ENCODE assay signal across 17 cellular contexts in the genomic region with DNA sequence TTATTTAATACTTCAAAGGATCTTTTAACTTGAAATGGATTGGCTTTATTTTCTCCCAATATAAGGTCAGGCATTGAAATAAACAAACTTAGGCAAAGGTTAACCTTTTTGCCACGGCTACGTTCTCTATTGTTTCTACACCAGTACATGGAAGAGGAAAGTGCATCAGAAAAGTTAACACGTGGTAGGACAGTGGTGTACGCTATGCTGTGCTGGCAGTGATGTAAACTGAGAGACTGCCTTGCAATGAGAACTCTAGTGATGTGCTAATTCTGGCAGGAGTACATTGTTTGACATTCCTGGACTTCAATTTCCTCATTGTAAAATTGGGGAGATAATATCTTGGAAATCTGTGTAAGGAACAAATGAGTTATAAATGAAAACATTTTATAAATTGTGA.
DNase-seq lines count a peak whose midpoint lies in the region; ATAC-seq and TF ChIP-seq lines count a peak whose summit lies in the region.
"Had no signal": no experiment of that assay in that cellular context is flagged by ENCODE, and none has a peak within 500 bp of the region (broad histone marks: within the 10 kb centered on the region; RNA-seq: fewer than 3 reads in every experiment).

No MANE protein-coding gene starts in this region.

- intact Hi-C loops in left ventricle myocardium superior (cut with micrococcal nuclease), result no loop called here

- H4K20me1 ChIP-seq in OCI-LY3 (ENCODE audit: insufficient read depth, low read length), result no peaks in the 10 kb centered on the region

- H3K4me3 ChIP-seq in OCI-LY3 (ENCODE audit: low read length), result peak overlapping the region; percentile 26
- no peak overlapping the region for H3K4me3 ChIP-seq in choroid plexus epithelial cell (ENCODE audit: low read depth, low read length)
- no peak overlapping the region for H3K4me3 ChIP-seq in skeletal muscle cell (ENCODE audit: low read depth, low read length)
- H3K4me3 ChIP-seq: GM23338 had no signal

- H3K27me3 Mint-ChIP-seq in HFFc6 (ENCODE audit: insufficient read depth), result no peaks in the 10 kb centered on the region

- H2AFZ ChIP-seq in OCI-LY3 (ENCODE audit: low read depth, low read length), result no peak overlapping the region
- H2AFZ ChIP-seq: GM23338 had no signal

- no peak for ATAC-seq in left ventricle myocardium superior
- ATAC-seq: CD8-positive, alpha-beta T cell; GM23338 had no signal

- H3K27me3 ChIP-seq in OCI-LY3 (ENCODE audit: low read depth, low read length), result no peaks in the 10 kb centered on the region
- H3K27me3 ChIP-seq: BE2C had no signal

- H3K36me3 Mint-ChIP-seq in HFFc6 (ENCODE audit: low read depth), result no peaks in the 10 kb centered on the region
- H3K36me3 Mint-ChIP-seq: CD14-positive monocyte; CD8-positive, alpha-beta T cell; IgD-negative memory B cell had no signal

- peaks cover 34% of the 10 kb centered on the region; the same call in 1 of the 2 replicates for H3K4me1 Mint-ChIP-seq in HFFc6 (ENCODE audit: low read depth)
- H3K4me1 Mint-ChIP-seq: CD14-positive monocyte had no signal

- H3K9me3 Mint-ChIP-seq in HFFc6, result peaks cover 4% of the 10 kb centered on the region; the same call in 1 of the 2 replicates
- H3K9me3 Mint-ChIP-seq: CD8-positive, alpha-beta T cell; GM23338; IgD-negative memory B cell had no signal

- peaks cover 44% of the 10 kb centered on the region for H3K4me1 ChIP-seq in OCI-LY3 (ENCODE audit: low read length)
- H3K4me1 ChIP-seq: BE2C had no signal

- peak overlapping the region; percentile 46; the same call in 1 of the 2 replicates for H3K27ac ChIP-seq in OCI-LY3 (ENCODE audit: low read length)

- TF ChIP-seq CTCF in HFFc6 (IDR thresholded peaks at IDR 0.05), result no peak
- TF ChIP-seq CTCF in OCI-LY3 (IDR thresholded peaks at IDR 0.05; ENCODE audit: low read depth, low read length), result no peak
- TF ChIP-seq CTCF in choroid plexus epithelial cell (conservative IDR thresholded peaks at IDR 0.05; ENCODE audit: low read depth, low read length), result no peak

- no peak overlapping the region for H3K4me3 Mint-ChIP-seq in HFFc6
- H3K4me3 Mint-ChIP-seq: CD14-positive monocyte; CD8-positive, alpha-beta T cell; GM23338; IgD-negative memory B cell had no signal

- H3K36me3 ChIP-seq in OCI-LY3 (replicated peaks; ENCODE audit: low read depth, low read length), result no peaks in the 10 kb centered on the region
- H3K36me3 ChIP-seq: BE2C had no signal

- H3K79me2 ChIP-seq in OCI-LY3 (ENCODE audit: low read length), result no peaks in the 10 kb centered on the region

- no peaks in the 10 kb centered on the region for H3K9me3 ChIP-seq in OCI-LY3 (ENCODE audit: insufficient read depth, low read length)
- H3K9me3 ChIP-seq: BE2C had no signal

- H3K4me2 ChIP-seq in OCI-LY3 (ENCODE audit: low read length), result peak overlapping the region; percentile 62
- H3K4me2 ChIP-seq: GM23338 had no signal

- peak overlapping the region; percentile 61; the same call in 1 of the 2 replicates for H3K27ac Mint-ChIP-seq in HFFc6
- H3K27ac Mint-ChIP-seq: CD8-positive, alpha-beta T cell; GM23338; IgD-negative memory B cell had no signal

- H3K9ac ChIP-seq in OCI-LY3 (ENCODE audit: low read length), result peak overlapping the region; percentile 1

- DNase-seq in HFFc6, result no peak
- DNase-seq in choroid plexus epithelial cell (ENCODE audit: low read depth), result peak; percentile 23
- peak; percentile 25 for DNase-seq in skeletal muscle cell (ENCODE audit: low read depth)
- no peak for DNase-seq in NCI-H2029 treated with DMSO at 0.1 percent for 48 hours (lab: John Stamatoyannopoulos, UW)
- DNase-seq in DMS79 (lab: John Stamatoyannopoulos, UW), result no peak
- no peak for DNase-seq in left ventricle myocardium superior
- DNase-seq: BE2C; CD8-positive, alpha-beta T cell; COR-L47; DMS153; DND-41; GF-D8; H7 had no signal

Comparison
In these comparisons a context has a peak if more than half of its experiments do, and no peak if none do; other contexts are left out.
1. DNase-seq: peak in choroid plexus epithelial cell (single experiment) and skeletal muscle cell (single experiment); none in HFFc6 (single experiment), NCI-H2029 treated with DMSO at 0.1 percent for 48 hours (single experiment), DMS79 (single experiment) and left ventricle myocardium superior (single experiment).